Comparison of ENCODE assay signal across 23 cellular contexts in genomic region chr12:118219106-118219505, GRCh38.
"Had no signal": no experiment of that assay in that cellular context is flagged by ENCODE, and none has a peak within 500 bp of the region (broad histone marks: within the 10 kb centered on the region; RNA-seq: fewer than 3 reads in every experiment).

No MANE protein-coding gene starts in this region.

- H3K27ac ChIP-seq: brain microvascular endothelial cell, cardiac muscle cell, PC-9 had no signal

- H3K27ac Mint-ChIP-seq: activated CD4-positive, alpha-beta memory T cell treated with anti-CD3 and anti-CD28 coated beads for 36 hours; activated naive CD4-positive, alpha-beta T cell treated with anti-CD3 and anti-CD28 coated beads for 36 hours; activated naive CD8-positive, alpha-beta T cell treated with anti-CD3 and anti-CD28 coated beads for 36 hours; T-cell had no signal

- H3K9me3 Mint-ChIP-seq: activated CD4-positive, alpha-beta memory T cell treated with anti-CD3 and anti-CD28 coated beads for 36 hours; activated CD4-positive, alpha-beta T cell treated with anti-CD3 and anti-CD28 coated beads, Interleukin-2, amount 10 ng/mL, durations not matched to agents 7 days and 5 days; activated naive CD4-positive, alpha-beta T cell treated with anti-CD3 and anti-CD28 coated beads for 36 hours; activated naive CD8-positive, alpha-beta T cell treated with anti-CD3 and anti-CD28 coated beads for 36 hours; activated T-cell treated with anti-CD3 and anti-CD28 coated beads, Interleukin-2, amount 50 U/mL, for 4 hours; T-cell had no signal

- H3K4me3 Mint-ChIP-seq: activated CD4-positive, alpha-beta memory T cell treated with anti-CD3 and anti-CD28 coated beads for 36 hours; activated CD4-positive, alpha-beta T cell treated with anti-CD3 and anti-CD28 coated beads, Interleukin-2, amount 10 ng/mL, durations not matched to agents 7 days and 5 days; activated naive CD4-positive, alpha-beta T cell treated with anti-CD3 and anti-CD28 coated beads for 36 hours; activated naive CD8-positive, alpha-beta T cell treated with anti-CD3 and anti-CD28 coated beads for 36 hours; activated T-cell treated with anti-CD3 and anti-CD28 coated beads, Interleukin-2, amount 50 U/mL, for 4 hours; T-cell had no signal

- H3K4me2 ChIP-seq: PC-9 had no signal

- H3K27me3 ChIP-seq: brain microvascular endothelial cell, cardiac muscle cell had no signal

- H3K27me3 Mint-ChIP-seq: activated CD4-positive, alpha-beta memory T cell treated with anti-CD3 and anti-CD28 coated beads for 36 hours; activated CD4-positive, alpha-beta T cell treated with anti-CD3 and anti-CD28 coated beads, Interleukin-2, amount 10 ng/mL, durations not matched to agents 7 days and 5 days; activated naive CD8-positive, alpha-beta T cell treated with anti-CD3 and anti-CD28 coated beads for 36 hours; T-cell had no signal

- H3K36me3 ChIP-seq: cardiac muscle cell had no signal

- ATAC-seq: activated T-cell treated with anti-CD3 and anti-CD28 coated beads, Interleukin-2, amount 50 U/mL, for 4 hours; T-cell had no signal

- H2AFZ ChIP-seq: PC-9 had no signal

- DNase-seq: activated CD4-positive, alpha-beta memory T cell treated with anti-CD3 and anti-CD28 coated beads for 36 hours; activated CD4-positive, alpha-beta T cell treated with anti-CD3 and anti-CD28 coated beads, Interleukin-2, amount 10 ng/mL, durations not matched to agents 7 days and 5 days; activated CD4-positive, CD25-positive, alpha-beta regulatory T cell; activated CD8-positive, alpha-beta memory T cell treated with anti-CD3 and anti-CD28 coated beads for 24 hours; activated effector memory CD4-positive, alpha-beta T cell treated with anti-CD3 and anti-CD28 coated beads, Interleukin-2, amount 50 U/mL, for 16 hours; activated naive CD4-positive, alpha-beta T cell treated with anti-CD3 and anti-CD28 coated beads for 36 hours; activated naive CD8-positive, alpha-beta T cell treated with anti-CD3 and anti-CD28 coated beads for 36 hours; activated T-cell treated with anti-CD3 and anti-CD28 coated beads, Interleukin-2, amount 50 U/mL, for 4 hours; brain microvascular endothelial cell; cerebellar nuclear complex; NCI-H1048; NCI-H1417; NCI-H2029; NCI-H2107; NCI-H345; NCI-H510A; NCI-H69; PC-9; SHP77 treated with DMSO at 0.1 percent for 48 hours; T-cell; T-helper 2 cell; T1000 had no signal

- H3K4me1 Mint-ChIP-seq: activated CD4-positive, alpha-beta T cell treated with anti-CD3 and anti-CD28 coated beads, Interleukin-2, amount 10 ng/mL, durations not matched to agents 7 days and 5 days; activated naive CD8-positive, alpha-beta T cell treated with anti-CD3 and anti-CD28 coated beads for 36 hours had no signal

- H3K4me3 ChIP-seq: cardiac muscle cell, PC-9 had no signal
